ENCODE assay signal across 8 cellular contexts in the genomic region with DNA sequence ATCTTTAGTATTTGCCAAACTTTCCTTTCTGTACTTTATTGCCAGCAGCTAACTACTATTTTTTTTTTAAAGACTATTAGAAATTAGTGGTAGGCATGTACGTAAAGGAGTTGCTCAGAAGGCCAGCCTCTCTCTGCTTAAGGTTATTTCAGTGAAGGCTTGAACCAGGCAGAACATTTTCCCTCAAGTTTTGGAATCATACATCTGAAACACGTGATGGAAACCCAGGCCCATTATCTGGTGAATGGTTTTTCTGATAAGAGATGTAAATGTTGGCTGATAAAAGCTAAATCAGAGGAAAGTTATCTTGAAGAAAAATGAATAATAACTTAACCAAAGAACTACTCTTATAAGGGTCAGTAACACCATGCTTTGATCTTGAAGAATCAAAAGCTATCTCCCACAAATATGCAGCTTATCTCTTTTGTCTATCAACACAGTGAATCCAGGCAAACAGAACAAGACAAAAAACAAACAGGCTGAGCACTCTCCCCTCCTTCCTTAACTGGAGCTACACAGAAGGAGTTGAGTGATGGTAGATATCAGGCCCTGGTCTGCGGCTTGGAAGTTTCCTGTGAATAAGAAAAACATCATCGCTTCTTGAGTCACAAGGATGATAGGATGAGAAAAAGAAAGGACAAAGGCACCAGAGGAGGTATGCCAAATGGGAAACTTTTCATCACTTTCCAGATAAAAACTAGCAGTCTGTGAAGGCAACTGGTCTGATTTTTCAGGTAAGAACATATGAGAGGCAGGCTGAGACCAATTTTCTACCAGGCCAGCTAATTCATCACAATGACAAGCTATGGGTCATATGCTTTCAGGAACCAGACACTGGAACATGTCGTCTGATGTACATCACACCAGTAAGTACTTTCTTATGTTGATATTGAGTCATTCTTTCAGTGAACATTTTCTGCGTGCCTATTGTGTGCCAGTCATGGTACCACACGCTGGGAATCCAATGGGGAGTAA.
DNase-seq lines count a peak whose midpoint lies in the region; ATAC-seq and TF ChIP-seq lines count a peak whose summit lies in the region.

No MANE protein-coding gene starts in this region.

- 42 to 44% methylated on average over 7 of the region's 7 CpGs for WGBS in esophagus squamous epithelium, 2 donors

- ATAC-seq in activated CD4-positive, CD25-positive, alpha-beta regulatory T cell treated with anti-CD3 and anti-CD28 coated beads, Interleukin-2, amount 50 U/mL, for 24 hours = peak; percentile 78 to 82
- ATAC-seq in WTC11 (no peak), GM19035 (IDR thresholded peaks at IDR 0.05; ENCODE audit: unreplicated experiment) (no peak), GM18511 (IDR thresholded peaks at IDR 0.05; ENCODE audit: unreplicated experiment) (no peak), GM18867 (IDR thresholded peaks at IDR 0.05; ENCODE audit: unreplicated experiment) (no peak)
- peak; percentile 83 for ATAC-seq in stimulated activated naive CD8-positive, alpha-beta T cell treated with anti-CD3 and anti-CD28 coated beads, Interleukin-15, Interleukin-2, amounts not matched to agents 100 U/mL and 50 U/mL, for 24 hours

- intact Hi-C loops in esophagus squamous epithelium (cut with DNase I) = loop anchor here (5.0 kb wide), 1 partner anchor 87 kb away; a partner anchor contains a TSS

- no peaks in the 10 kb centered on the region for H3K27me3 ChIP-seq in esophagus squamous epithelium

- no peak for DNase-seq in activated CD4-positive, CD25-positive, alpha-beta regulatory T cell treated with anti-CD3 and anti-CD28 coated beads, Interleukin-2, amount 50 U/mL, for 72 hours
- DNase-seq in WTC11 (ENCODE audit: low spot score) = no peak
- DNase-seq in esophagus squamous epithelium (lab: John Stamatoyannopoulos, UW) = no peak
- peak; percentile 51 for DNase-seq in stimulated activated naive CD8-positive, alpha-beta T cell treated with anti-CD3 and anti-CD28 coated beads, Interleukin-15, Interleukin-2, amounts not matched to agents 100 U/mL and 50 U/mL, for 24 hours

- POLR2A ChIA-PET in WTC11 (lab: Charles Lee) = no interaction called here

- no peak overlapping the region for H3K4me3 Mint-ChIP-seq in WTC11

- H3K9me3 Mint-ChIP-seq in WTC11 = no peaks in the 10 kb centered on the region

- peaks cover 0 to 21% (median 5%) of the 10 kb centered on the region in 3 donors for H3K4me1 ChIP-seq in esophagus squamous epithelium

- no peaks in the 10 kb centered on the region for H3K9me3 ChIP-seq in esophagus squamous epithelium

- CTCF ChIA-PET in WTC11 (lab: Charles Lee) = interaction anchor here (0.8 kb wide), 1 partner anchor 17 kb away, joined by 3 read pairs; no protein-coding TSS in a partner anchor

- no peaks in the 10 kb centered on the region for H3K27me3 Mint-ChIP-seq in WTC11 (ENCODE audit: low read depth)

- H3K27ac ChIP-seq in esophagus squamous epithelium = peak overlapping the region in 3 of 4 donors; percentile 31 to 57 (median 51)

- no peaks in the 10 kb centered on the region for H3K36me3 ChIP-seq in esophagus squamous epithelium

- H3K4me3 ChIP-seq in esophagus squamous epithelium = peak overlapping the region in 2 of 4 donors; percentile 4 to 19

- no peak for TF ChIP-seq POLR2A in esophagus squamous epithelium (IDR thresholded peaks at IDR 0.05)

- H3K36me3 Mint-ChIP-seq in WTC11 = no peaks in the 10 kb centered on the region

- H3K4me1 Mint-ChIP-seq in WTC11 = peaks cover 18% of the 10 kb centered on the region

- TF ChIP-seq CTCF in WTC11 (IDR thresholded peaks at IDR 0.05) = no peak
- TF ChIP-seq CTCF in esophagus squamous epithelium (IDR thresholded peaks at IDR 0.05) = no peak

- H3K27ac Mint-ChIP-seq in WTC11 = no peak overlapping the region

TF ChIP-seq in WTC11, 78 proteins besides CTCF, POLR2A, EP300 and RAD21:
- TF ChIP-seq EMX1 (CRISPR knock-in tag; IDR thresholded peaks at IDR 0.05) = no peak
- no peak for TF ChIP-seq ESRRA (CRISPR knock-in tag; IDR thresholded peaks at IDR 0.05; ENCODE audit: borderline replicate concordance)
- peak; percentile 79; the same call in 1 of the 2 replicates for TF ChIP-seq RORB (CRISPR knock-in tag; IDR thresholded peaks at IDR 0.05)

Comparison
In these comparisons a context has a peak if more than half of its experiments do, and no peak if none do; other contexts are left out.
1. ATAC-seq: peak in activated CD4-positive, CD25-positive, alpha-beta regulatory T cell treated with anti-CD3 and anti-CD28 coated beads, Interleukin-2, amount 50 U/mL, for 24 hours (2 of 2) and stimulated activated naive CD8-positive, alpha-beta T cell treated with anti-CD3 and anti-CD28 coated beads, Interleukin-15, Interleukin-2, amounts not matched to agents 100 U/mL and 50 U/mL, for 24 hours (single experiment); none in WTC11 (single experiment), GM19035 (single experiment), GM18511 (single experiment) and GM18867 (single experiment).